5 cellular contexts compared by ENCODE assay signal in the genomic region with DNA sequence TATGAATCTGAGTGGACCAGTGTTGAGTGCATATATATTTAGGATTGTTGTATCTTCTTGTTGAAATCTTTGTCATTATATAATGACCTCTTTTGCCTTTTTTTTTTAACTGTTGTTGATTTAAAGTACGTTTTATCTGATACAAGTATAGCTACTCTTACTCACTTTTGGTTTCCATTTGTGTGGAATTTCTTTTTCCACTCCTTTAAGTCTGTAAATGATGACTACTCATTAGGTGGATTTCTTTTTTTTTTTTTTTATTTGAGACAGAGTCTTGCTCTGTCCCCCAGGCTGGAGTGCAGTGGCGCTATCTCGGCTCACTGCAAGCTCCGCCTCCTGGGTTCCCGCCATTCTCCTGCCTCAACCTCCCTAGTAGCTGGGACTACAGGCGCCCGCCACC. TPM values are rescaled to one million over a fixed set of nuclear protein-coding genes. Genes with fewer than 3 reads are reported as not detected.
DNase-seq lines count a peak whose midpoint lies in the region; ATAC-seq and TF ChIP-seq lines count a peak whose summit lies in the region.
"Not testable (repeated sequence)": the region's sequence is repeated elsewhere in the genome, so short reads cannot be mapped to it uniquely, and the experiment has no call there.

No MANE protein-coding gene starts in this region.

- ATAC-seq in activated CD8-positive, alpha-beta T cell treated with anti-CD3 and anti-CD28 coated beads for 36 hours = peak; percentile 47
- ATAC-seq in activated T-cell treated with anti-CD3 and anti-CD28 coated beads, Interleukin-2, amount 50 U/mL, for 4 hours = peak; percentile 46 to 72
- peak; percentile 57 for ATAC-seq in stimulated activated naive CD8-positive, alpha-beta T cell treated with anti-CD3 and anti-CD28 coated beads, Interleukin-15, Interleukin-2, amounts not matched to agents 100 U/mL and 50 U/mL, for 24 hours

- H3K36me3 Mint-ChIP-seq in activated CD8-positive, alpha-beta T cell treated with anti-CD3 and anti-CD28 coated beads for 36 hours (ENCODE audit: low read depth); activated T-cell treated with anti-CD3 and anti-CD28 coated beads, Interleukin-2, amount 50 U/mL, for 4 hours (ENCODE audit: insufficient read depth); activated naive CD4-positive, alpha-beta T cell treated with anti-CD3 and anti-CD28 coated beads, Interleukin-2, amount 50 U/mL, for 24 hours; activated naive CD8-positive, alpha-beta T cell: not testable (repeated sequence)

- DNase-seq in activated CD8-positive, alpha-beta T cell treated with anti-CD3 and anti-CD28 coated beads for 36 hours; activated T-cell treated with anti-CD3 and anti-CD28 coated beads, Interleukin-2, amount 50 U/mL, for 4 hours; stimulated activated naive CD8-positive, alpha-beta T cell treated with anti-CD3 and anti-CD28 coated beads, Interleukin-15, Interleukin-2, amounts not matched to agents 100 U/mL and 50 U/mL, for 24 hours: not testable (repeated sequence)

- CTCF ChIA-PET in activated CD8-positive, alpha-beta T cell treated with anti-CD3 and anti-CD28 coated beads for 36 hours (lab: Charles Lee) = not testable (repeated sequence)

- POLR2A ChIA-PET in activated CD8-positive, alpha-beta T cell treated with anti-CD3 and anti-CD28 coated beads for 36 hours (lab: Charles Lee) = not testable (repeated sequence)

- H3K27me3 Mint-ChIP-seq in activated CD8-positive, alpha-beta T cell treated with anti-CD3 and anti-CD28 coated beads for 36 hours; activated T-cell treated with anti-CD3 and anti-CD28 coated beads, Interleukin-2, amount 50 U/mL, for 4 hours (ENCODE audit: low read depth); activated naive CD4-positive, alpha-beta T cell treated with anti-CD3 and anti-CD28 coated beads, Interleukin-2, amount 50 U/mL, for 24 hours; activated naive CD8-positive, alpha-beta T cell: not testable (repeated sequence)

- TF ChIP-seq CTCF in activated CD8-positive, alpha-beta T cell treated with anti-CD3 and anti-CD28 coated beads for 36 hours (IDR thresholded peaks at IDR 0.05) = not testable (repeated sequence)

- not testable (repeated sequence) for H3K4me3 Mint-ChIP-seq in activated CD8-positive, alpha-beta T cell treated with anti-CD3 and anti-CD28 coated beads for 36 hours; activated T-cell treated with anti-CD3 and anti-CD28 coated beads, Interleukin-2, amount 50 U/mL, for 4 hours; activated naive CD4-positive, alpha-beta T cell treated with anti-CD3 and anti-CD28 coated beads, Interleukin-2, amount 50 U/mL, for 24 hours; activated naive CD8-positive, alpha-beta T cell

- not testable (repeated sequence) for H3K4me1 Mint-ChIP-seq in activated CD8-positive, alpha-beta T cell treated with anti-CD3 and anti-CD28 coated beads for 36 hours (ENCODE audit: low read depth); activated T-cell treated with anti-CD3 and anti-CD28 coated beads, Interleukin-2, amount 50 U/mL, for 4 hours (ENCODE audit: low read depth); activated naive CD4-positive, alpha-beta T cell treated with anti-CD3 and anti-CD28 coated beads, Interleukin-2, amount 50 U/mL, for 24 hours; activated naive CD8-positive, alpha-beta T cell (ENCODE audit: low read depth)

- not testable (repeated sequence) for H3K9me3 Mint-ChIP-seq in activated CD8-positive, alpha-beta T cell treated with anti-CD3 and anti-CD28 coated beads for 36 hours; activated T-cell treated with anti-CD3 and anti-CD28 coated beads, Interleukin-2, amount 50 U/mL, for 4 hours; activated naive CD4-positive, alpha-beta T cell treated with anti-CD3 and anti-CD28 coated beads, Interleukin-2, amount 50 U/mL, for 24 hours; activated naive CD8-positive, alpha-beta T cell (ENCODE audit: low read depth)

- intact Hi-C loops in activated CD8-positive, alpha-beta T cell treated with anti-CD3 and anti-CD28 coated beads for 36 hours (cut with micrococcal nuclease) = not testable (repeated sequence)

- H3K27ac Mint-ChIP-seq in activated CD8-positive, alpha-beta T cell treated with anti-CD3 and anti-CD28 coated beads for 36 hours = peak overlapping the region; percentile 1
- peak overlapping the region; percentile 78 for H3K27ac Mint-ChIP-seq in activated naive CD4-positive, alpha-beta T cell treated with anti-CD3 and anti-CD28 coated beads, Interleukin-2, amount 50 U/mL, for 24 hours
- peak overlapping the region; percentile 82 for H3K27ac Mint-ChIP-seq in activated naive CD8-positive, alpha-beta T cell

RNA-seq across cellular contexts. Expression of a gene that starts 51.9 kb away (rescaled TPM):
- total RNA-seq in activated CD8-positive, alpha-beta T cell treated with anti-CD3 and anti-CD28 coated beads for 36 hours = 10 to 100 TPM; 17.2 to 19.4 TPM
- total RNA-seq in activated T-cell treated with anti-CD3 and anti-CD28 coated beads, Interleukin-2, amount 50 U/mL, for 4 hours = 10 to 100 TPM in 2 of 3 donors, 1 to 10 TPM in 1; 9.2 to 12.0 (median 10.8) TPM

Comparison
In these comparisons a context has a peak if more than half of its experiments do, and no peak if none do; other contexts are left out.
1. H3K27ac Mint-ChIP-seq: peak in every context shown above with its lines; median percentile 82 in activated naive CD8-positive, alpha-beta T cell; 78 in activated naive CD4-positive, alpha-beta T cell treated with anti-CD3 and anti-CD28 coated beads, Interleukin-2, amount 50 U/mL, for 24 hours; 1 in activated CD8-positive, alpha-beta T cell treated with anti-CD3 and anti-CD28 coated beads for 36 hours.